ENCODE assay signal across 24 cellular contexts in the genomic region with DNA sequence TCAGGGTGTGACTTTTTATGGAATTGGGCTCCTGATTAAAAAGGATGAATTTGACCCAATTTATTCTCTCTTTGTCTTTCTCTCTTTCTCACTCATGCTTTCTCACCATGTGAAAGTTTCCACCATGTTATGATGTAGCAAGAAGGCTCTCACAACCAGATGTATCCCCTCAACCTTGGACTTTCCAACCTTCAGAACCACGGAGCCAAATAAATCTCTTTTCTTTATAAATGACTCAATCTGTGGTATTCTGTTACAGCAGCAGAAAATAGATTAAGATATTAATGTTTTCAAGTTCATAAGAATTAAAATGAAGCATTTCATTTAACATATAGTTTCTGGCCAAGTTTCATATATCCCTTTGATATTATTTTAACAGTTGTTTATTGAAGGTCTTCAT.
"Had no signal": no experiment of that assay in that cellular context is flagged by ENCODE, and none has a peak within 500 bp of the region (broad histone marks: within the 10 kb centered on the region; RNA-seq: fewer than 3 reads in every experiment).

No MANE protein-coding gene starts in this region.

- H3K27me3 ChIP-seq: SJSA1 had no signal

- H3K36me3 Mint-ChIP-seq: IgD-negative memory B cell had no signal

- H3K4me1 ChIP-seq: SJSA1 had no signal

- H3K4me3 Mint-ChIP-seq: IgD-negative memory B cell had no signal

- H3K4me2 ChIP-seq: KMS-11 had no signal

- H3K4me3 ChIP-seq: K562, SJSA1, SK-N-MC had no signal

- H3K4me1 Mint-ChIP-seq: IgD-negative memory B cell had no signal

- H3K9ac ChIP-seq: KMS-11 had no signal

- H3K36me3 ChIP-seq: SJSA1 had no signal

- ATAC-seq: K562 had no signal

- H3K27ac Mint-ChIP-seq: IgD-negative memory B cell had no signal

- H3K27me3 Mint-ChIP-seq: IgD-negative memory B cell had no signal

- H3K9me3 Mint-ChIP-seq: IgD-negative memory B cell had no signal

- H3K9me3 ChIP-seq: SJSA1 had no signal

- DNase-seq: Kasumi-1, MM.1S, NCI-H1092 treated with DMSO at 0.1 percent for 48 hours, NCI-H1436, NCI-H187, NCI-H2029, NCI-H2081 treated with DMSO at 0.1 percent for 48 hours, NCI-H2171 treated with DMSO at 0.1 percent for 48 hours, NCI-H2227 treated with DMSO at 0.1 percent for 48 hours, NCI-H446, NCI-H510A, NCI-H524 treated with DMSO at 0.1 percent for 48 hours, NCI-H69, NCI-H774, Right ventricle myocardium superior, RPMI8226, SIG-M5 had no signal

- H3K27ac ChIP-seq: KMS-11, SJSA1, SK-N-MC had no signal

- FAIRE-seq: HTR-8/SVneo, K562, RCC 7860 had no signal
